1 cellular context compared by ENCODE assay signal in genomic region chr9:26892251-26893029, GRCh38.
TF ChIP-seq lines count a peak whose summit lies in the region.

Gene CAAP1, minus strand, starts transcription at chr9:26892802. Its CDS starts 87 bp downstream, at chr9:26892715.

TF ChIP-seq in HepG2, 621 proteins besides CTCF, POLR2A, EP300 and RAD21 (continued from another document and continues in another):
- TF ChIP-seq ZNF513 (CRISPR knock-in tag; conservative IDR thresholded peaks at IDR 0.05): no peak
- TF ChIP-seq FOSL2 (CRISPR knock-in tag; IDR thresholded peaks at IDR 0.05): peak; percentile 71
- 0 out of 2 replicates have a peak, but pooled peaks have one; percentile 61 for TF ChIP-seq ZNF609 (CRISPR knock-in tag; IDR thresholded peaks at IDR 0.05; ENCODE audit: borderline replicate concordance)
- no peak for TF ChIP-seq MED13 (CRISPR knock-in tag; IDR thresholded peaks at IDR 0.05)
- TF ChIP-seq ATF1 (CRISPR knock-in tag; IDR thresholded peaks at IDR 0.05): peak; percentile 98
- no peak for TF ChIP-seq ETS1 (CRISPR knock-in tag; IDR thresholded peaks at IDR 0.05)
- no peak for TF ChIP-seq SNRNP70 (IDR thresholded peaks at IDR 0.05; ENCODE audit: low read depth, low read length)
- no peak for TF ChIP-seq ZKSCAN1 (IDR thresholded peaks at IDR 0.05; ENCODE audit: low read length)
- TF ChIP-seq ZNF260 (CRISPR knock-in tag; IDR thresholded peaks at IDR 0.05; ENCODE audit: borderline replicate concordance, low read depth): no peak
- TF ChIP-seq ZNF639 (CRISPR knock-in tag; conservative IDR thresholded peaks at IDR 0.05): peak; percentile 95
- no peak for TF ChIP-seq PBX2 (CRISPR knock-in tag; IDR thresholded peaks at IDR 0.05)
- TF ChIP-seq TEF (CRISPR knock-in tag; IDR thresholded peaks at IDR 0.05): no peak
- TF ChIP-seq GMEB1 (CRISPR knock-in tag; IDR thresholded peaks at IDR 0.05; ENCODE audit: borderline replicate concordance): peak; percentile 92
- peak; percentile 20 for TF ChIP-seq TBL1XR1 (IDR thresholded peaks at IDR 0.05; ENCODE audit: borderline replicate concordance, low read length, partially characterized antibody)
- TF ChIP-seq ERF (CRISPR knock-in tag; IDR thresholded peaks at IDR 0.05): peak; percentile 87
- TF ChIP-seq U2AF1 (optimal IDR thresholded peaks at IDR 0.05; ENCODE audit: low read depth, low read length): no peak
- TF ChIP-seq ARHGAP35 (CRISPR knock-in tag; IDR thresholded peaks at IDR 0.05; ENCODE audit: borderline replicate concordance): peak; percentile 91; the same call in 1 of the 2 replicates
- TF ChIP-seq ATRX (CRISPR knock-in tag; IDR thresholded peaks at IDR 0.05; ENCODE audit: borderline replicate concordance): no peak
- no peak for TF ChIP-seq SMAD9 (CRISPR knock-in tag; IDR thresholded peaks at IDR 0.05)
- TF ChIP-seq DMTF1 (CRISPR knock-in tag; IDR thresholded peaks at IDR 0.05): no peak
- peak; percentile 80 for TF ChIP-seq DRAP1 (CRISPR knock-in tag; IDR thresholded peaks at IDR 0.05)
- TF ChIP-seq ZNF724P (CRISPR knock-in tag; IDR thresholded peaks at IDR 0.05; ENCODE audit: borderline replicate concordance): peak; percentile 75; the same call in 1 of the 2 replicates
- peak; percentile 95; the same call in 1 of the 2 replicates for TF ChIP-seq ZNF598 (CRISPR knock-in tag; IDR thresholded peaks at IDR 0.05; ENCODE audit: borderline replicate concordance)
- no peak; the same call in 1 of the 2 replicates for TF ChIP-seq ZNF660 (CRISPR knock-in tag; IDR thresholded peaks at IDR 0.05; ENCODE audit: borderline replicate concordance, low read depth)
- peak; percentile 72; the same call in 1 of the 2 replicates for TF ChIP-seq ZBTB37 (CRISPR knock-in tag; IDR thresholded peaks at IDR 0.05)
- peak; percentile 45; the same call in 1 of the 2 replicates for TF ChIP-seq TFE3 (CRISPR knock-in tag; IDR thresholded peaks at IDR 0.05)
- no peak for TF ChIP-seq ZNF10 (CRISPR knock-in tag; IDR thresholded peaks at IDR 0.05; ENCODE audit: borderline replicate concordance, low read depth)
- no peak for TF ChIP-seq NFATC3 (CRISPR knock-in tag; IDR thresholded peaks at IDR 0.05)
- TF ChIP-seq ELF4 (CRISPR knock-in tag; IDR thresholded peaks at IDR 0.05; ENCODE audit: borderline replicate concordance): peak; percentile 95
- peak; percentile 74 for TF ChIP-seq MED1 (CRISPR knock-in tag; IDR thresholded peaks at IDR 0.05)
- peak; percentile 58; the same call in 1 of the 2 replicates for TF ChIP-seq ZBTB4 (CRISPR knock-in tag; IDR thresholded peaks at IDR 0.05; ENCODE audit: borderline replicate concordance)
- TF ChIP-seq SP140L (CRISPR knock-in tag; IDR thresholded peaks at IDR 0.05; ENCODE audit: borderline replicate concordance): no peak
